21 cellular contexts compared by ENCODE assay signal in genomic region chr1:4681026-4681425, GRCh38. TPM values are rescaled to one million over a fixed set of nuclear protein-coding genes. Genes with fewer than 3 reads are reported as not detected.
DNase-seq lines count a peak whose midpoint lies in the region; ATAC-seq and TF ChIP-seq lines count a peak whose summit lies in the region.
"Had no signal": no experiment of that assay in that cellular context is flagged by ENCODE, and none has a peak within 500 bp of the region (broad histone marks: within the 10 kb centered on the region; RNA-seq: fewer than 3 reads in every experiment).

No MANE protein-coding gene starts in this region.

- TF ChIP-seq POLR2A in gastrocnemius medialis (IDR thresholded peaks at IDR 0.05), result no peak

- no peaks in the 10 kb centered on the region for H3K36me3 ChIP-seq in gastrocnemius medialis
- H3K36me3 ChIP-seq: BLaER1 had no signal

- intact Hi-C loops in gastrocnemius medialis (cut with DNase I; ENCODE audit: low total_unique reads), result no loop called here

- H3K9me3 ChIP-seq in gastrocnemius medialis, result no peaks in the 10 kb centered on the region

- DNase-seq in Ammon's horn (ENCODE audit: low spot score) (peak; percentile 93), caudate nucleus (lab: John Stamatoyannopoulos, UW) (peak in 56 of 61 donors; percentile 28 to 89 (median 75)), hypothalamus (lab: John Stamatoyannopoulos, UW) (peak in 41 of 51 donors; percentile 12 to 92 (median 63)), occipital lobe (lab: John Stamatoyannopoulos, UW) (peak; percentile 60), cerebellar cortex (ENCODE audit: low spot score) (no peak), NCI-H524 (lab: John Stamatoyannopoulos, UW) (no peak), gastrocnemius medialis (no peak)
- DNase-seq: CD8-positive, alpha-beta memory T cell; DMS79 treated with DMSO at 0.1 percent for 48 hours; MM.1S; NCI-H1092 treated with DMSO at 0.1 percent for 48 hours; NCI-H146; NCI-H2081; NCI-H2171 treated with DMSO at 0.1 percent for 48 hours; NCI-H446; NCI-H69 had no signal

- no peaks in the 10 kb centered on the region for H3K4me1 ChIP-seq in gastrocnemius medialis
- H3K4me1 ChIP-seq: BLaER1 had no signal

- H3K27ac ChIP-seq in caudate nucleus (ENCODE audit: low read depth, low read length), result peak overlapping the region; percentile 97
- no peak overlapping the region for H3K27ac ChIP-seq in gastrocnemius medialis
- H3K27ac ChIP-seq: BLaER1 had no signal

- no peak overlapping the region for H3K4me3 ChIP-seq in gastrocnemius medialis
- H3K4me3 ChIP-seq: BLaER1 had no signal

- in situ Hi-C loops in gastrocnemius medialis (cut with MboI; ENCODE audit: low sequenced_read_pairs in 4 of 4), result no loop called here

- no peaks in the 10 kb centered on the region for H3K27me3 ChIP-seq in gastrocnemius medialis

- TF ChIP-seq CTCF in gastrocnemius medialis (IDR thresholded peaks at IDR 0.05 in 4 of 5, conservative IDR thresholded peaks at IDR 0.05 in 1 of 5), result no peak

- no peak for ATAC-seq in GM21515 (IDR thresholded peaks at IDR 0.05; ENCODE audit: unreplicated experiment)
- ATAC-seq in gastrocnemius medialis, result no peak
- ATAC-seq: Right ventricle myocardium inferior had no signal

RNA-seq across cellular contexts. Expression of gene AJAP1, which starts 26.6 kb away (rescaled TPM):
- total RNA-seq in occipital lobe (7.3 TPM), gastrocnemius medialis (under 1 TPM in 3 of 4 donors, not detected in 1; 0.03 to 0.18 (median 0.05) TPM)
- total RNA-seq: CD8-positive, alpha-beta memory T cell; LHCN-M2; OCI-LY7; Right ventricle myocardium inferior had no signal

Comparison
In these comparisons a context has a peak if more than half of its experiments do, and no peak if none do; other contexts are left out.
1. DNase-seq: peak in Ammon's horn (single experiment), caudate nucleus (56 of 61), hypothalamus (41 of 51) and occipital lobe (single experiment); none in cerebellar cortex (single experiment), NCI-H524 (0 of 2) and gastrocnemius medialis (0 of 2).